ENCODE assay signal across 23 cellular contexts in genomic region chr2:20126040-20126439, GRCh38.
"Had no signal": no experiment of that assay in that cellular context is flagged by ENCODE, and none has a peak within 500 bp of the region (broad histone marks: within the 10 kb centered on the region; RNA-seq: fewer than 3 reads in every experiment).

No MANE protein-coding gene starts in this region.

- H3K27me3 ChIP-seq: gastroesophageal sphincter, testis had no signal

- H3K4me1 ChIP-seq: gastroesophageal sphincter, testis had no signal

- H3K4me3 ChIP-seq: coronary artery, dorsolateral prefrontal cortex, gastroesophageal sphincter, SK-N-MC, testis had no signal

- H3K27ac ChIP-seq: coronary artery, dorsolateral prefrontal cortex, gastroesophageal sphincter, SK-N-MC, testis, WERI-Rb-1 had no signal

- ATAC-seq: activated CD4-positive, CD25-positive, alpha-beta regulatory T cell treated with anti-CD3 and anti-CD28 coated beads, Interleukin-2, amount 50 U/mL, for 24 hours; gastroesophageal sphincter had no signal

- H3K36me3 ChIP-seq: gastroesophageal sphincter, WERI-Rb-1 had no signal

- DNase-seq: activated CD4-positive, alpha-beta T cell treated with anti-CD3 and anti-CD28 coated beads for 48 hours; activated CD4-positive, alpha-beta T cell treated with anti-CD3 and anti-CD28 coated beads, Interleukin-2, amount 50 U/mL, for 48 hours; activated CD8-positive, alpha-beta memory T cell treated with anti-CD3 and anti-CD28 coated beads for 24 hours; activated effector memory CD4-positive, alpha-beta T cell treated with Interleukin-2 at 50 U/mL for 16 hours; activated naive CD4-positive, alpha-beta T cell treated with Interleukin-2 at 50 U/mL for 16 hours; anterior cingulate cortex; dorsolateral prefrontal cortex; effector memory CD4-positive, alpha-beta T cell; erythroblast; hypothalamus; immature natural killer cell; kidney glomerular epithelial cell; retina; stimulated activated naive CD4-positive, alpha-beta T cell treated with Interleukin-2 at 50 U/mL for 16 hours; SW 1271; T-helper 9 cell; testis; trophoblast cell; WERI-Rb-1 had no signal

- H3K9me3 ChIP-seq: gastroesophageal sphincter, testis had no signal
